Comparison of ENCODE assay signal across 1 cellular context in genomic region chr20:63005240-63005861, GRCh38.
TF ChIP-seq lines count a peak whose summit lies in the region.

No MANE protein-coding gene starts in this region.

TF ChIP-seq in HepG2, 621 proteins besides CTCF, POLR2A, EP300 and RAD21:
- no peak for TF ChIP-seq PHF5A (CRISPR knock-in tag; IDR thresholded peaks at IDR 0.05; ENCODE audit: low read depth, unreplicated experiment)
- TF ChIP-seq ZNF687 (CRISPR knock-in tag; IDR thresholded peaks at IDR 0.05), result peak; percentile 23; the same call in 1 of the 2 replicates
- 0 out of 2 replicates have a peak, but pooled peaks have one; percentile 17 for TF ChIP-seq ZNF768 (CRISPR knock-in tag; IDR thresholded peaks at IDR 0.05)
